ENCODE assay signal across 9 cellular contexts in genomic region chr12:119594772-119595445, GRCh38. TPM values are rescaled to one million over a fixed set of nuclear protein-coding genes. Genes with fewer than 3 reads are reported as not detected.
DNase-seq lines count a peak whose midpoint lies in the region; ATAC-seq, FAIRE-seq and TF ChIP-seq lines count a peak whose summit lies in the region.
"Had no signal": no experiment of that assay in that cellular context is flagged by ENCODE, and none has a peak within 500 bp of the region (broad histone marks: within the 10 kb centered on the region; RNA-seq: fewer than 3 reads in every experiment).

No MANE protein-coding gene starts in this region.

- TF ChIP-seq CTCF in dorsolateral prefrontal cortex (IDR thresholded peaks at IDR 0.05 in 54 of 56, conservative IDR thresholded peaks at IDR 0.05 in 2 of 56; ENCODE audit: low read depth in 1 of 56, partially characterized antibody in 56 of 56) = no peak
- TF ChIP-seq CTCF in right lobe of liver (IDR thresholded peaks at IDR 0.05) = no peak
- TF ChIP-seq CTCF in suprapubic skin (IDR thresholded peaks at IDR 0.05) = no peak
- TF ChIP-seq CTCF in D721Med (IDR thresholded peaks at IDR 0.05; ENCODE audit: insufficient read depth, missing control alignments) = no peak

- 3% methylated on average over 22 of the region's 49 CpGs for WGBS in right lobe of liver (ENCODE audit: insufficient coverage, low coverage, low lambda C conversion rate, missing lambda C conversion rate)
- WGBS in suprapubic skin = 6% methylated on average over 42 of the region's 49 CpGs

- no peaks in the 10 kb centered on the region for H3K9me3 ChIP-seq in right lobe of liver
- H3K9me3 ChIP-seq in suprapubic skin = no peaks in the 10 kb centered on the region

- no peak overlapping the region for H3K27ac ChIP-seq in dorsolateral prefrontal cortex
- H3K27ac ChIP-seq in right lobe of liver = no peak overlapping the region
- no peak overlapping the region for H3K27ac ChIP-seq in suprapubic skin

- peak; percentile 63 for DNase-seq in MV-4-11 (lab: John Stamatoyannopoulos, UW)
- peak in 1 of 10 donors; percentile 14 for DNase-seq in dorsolateral prefrontal cortex
- peak; percentile 46 to 68 (median 58) for DNase-seq in right lobe of liver
- DNase-seq in suprapubic skin (ENCODE audit: low spot score in 2 of 2) = no peak
- no peak for DNase-seq in DMS153 treated with DMSO at 0.1 percent for 48 hours (lab: John Stamatoyannopoulos, UW; ENCODE audit: unreplicated experiment)
- no peak for DNase-seq in D721Med (ENCODE audit: insufficient read length, low spot score)
- DNase-seq: activated CD4-positive, alpha-beta T cell treated with anti-CD3 and anti-CD28 coated beads, Interleukin-2, amount 50 U/mL, for 4 hours; NCI-H2081 treated with DMSO at 0.1 percent for 48 hours had no signal

- ATAC-seq in right lobe of liver (peak; percentile 70 to 86 (median 76)), HG03025 (IDR thresholded peaks at IDR 0.05; ENCODE audit: low FRiP score, unreplicated experiment) (no peak)

- H3K27me3 ChIP-seq in dorsolateral prefrontal cortex (peaks cover 0 to 77% (median 39%) of the 10 kb centered on the region in 45 donors), right lobe of liver (peaks cover 0 to 6% of the 10 kb centered on the region in 2 donors), suprapubic skin (peaks cover 52% of the 10 kb centered on the region)

- TF ChIP-seq EP300 in suprapubic skin (IDR thresholded peaks at IDR 0.05) = no peak

- H3K36me3 ChIP-seq in right lobe of liver (no peaks in the 10 kb centered on the region), suprapubic skin (no peaks in the 10 kb centered on the region)

- H3K4me1 ChIP-seq in right lobe of liver = peaks cover 0 to 1% (median 0%) of the 10 kb centered on the region in 4 donors
- peaks cover 15% of the 10 kb centered on the region for H3K4me1 ChIP-seq in suprapubic skin

- no peak for FAIRE-seq in D721Med (lab: Jason Lieb, UNC)

- TF ChIP-seq POLR2A in right lobe of liver (IDR thresholded peaks at IDR 0.05) (no peak), suprapubic skin (IDR thresholded peaks at IDR 0.05) (no peak)

- peak overlapping the region in 57 of 59 donors; percentile 3 to 64 (median 45) for H3K4me3 ChIP-seq in dorsolateral prefrontal cortex
- H3K4me3 ChIP-seq in right lobe of liver = peak overlapping the region; percentile 22 to 56 (median 32)
- H3K4me3 ChIP-seq in suprapubic skin = peak overlapping the region; percentile 35

- intact Hi-C loops in dorsolateral prefrontal cortex (cut with DNase I) = no loop called here
- intact Hi-C loops in right lobe of liver (cut with DNase I) = no loop called here

RNA-seq across cellular contexts. Expression of gene TMEM233, which starts 1.3 kb away (rescaled TPM):
- 1 to 10 TPM in 112 of 120 experiments, under 1 TPM in 8; 0.50 to 9.1 (median 2.7) TPM for total RNA-seq in dorsolateral prefrontal cortex
- under 1 TPM in 4 of 6 experiments, not detected in 2; 0.09 to 0.40 (median 0.21) TPM for total RNA-seq in right lobe of liver
- total RNA-seq in suprapubic skin = under 1 TPM in 1 of 4 donors, not detected in 3; 0.19 TPM

Comparison
In these comparisons a context has a peak if more than half of its experiments do, and no peak if none do; other contexts are left out.
1. DNase-seq: peak in MV-4-11 (single experiment) and right lobe of liver (3 of 3); none in suprapubic skin (0 of 2), DMS153 treated with DMSO at 0.1 percent for 48 hours (single experiment) and D721Med (single experiment).
2. Peak in every context shown above with its lines, with median percentiles within 50 percentile points of each other: H3K4me3 ChIP-seq.